Comparison of ENCODE assay signal across 26 cellular contexts in genomic region chr3:70780790-70781189, GRCh38.
DNase-seq lines count a peak whose midpoint lies in the region; ATAC-seq, FAIRE-seq and TF ChIP-seq lines count a peak whose summit lies in the region.
"Had no signal": no experiment of that assay in that cellular context is flagged by ENCODE, and none has a peak within 500 bp of the region (broad histone marks: within the 10 kb centered on the region; RNA-seq: fewer than 3 reads in every experiment).

No MANE protein-coding gene starts in this region.

- H2BK12ac ChIP-seq in trophoblast cell (ENCODE audit: low read length), result no peak overlapping the region

- FAIRE-seq in K562 (lab: Jason Lieb, UNC), result no peak
- FAIRE-seq: A549, GM12878, GM12892, GM18507, GM19239 had no signal

- H4K8ac ChIP-seq in trophoblast cell (ENCODE audit: low read depth, low read length), result no peak overlapping the region

- BruUV-seq in K562 (replicated peaks; lab: Mats Ljungman, UMichigan), result no TSS peak

- H3K18ac ChIP-seq in trophoblast cell (ENCODE audit: low read length), result no peak overlapping the region

- H3K9me1 ChIP-seq in K562 (ENCODE audit: control insufficient read depth, insufficient read depth, low read length), result no peaks in the 10 kb centered on the region

- H3K4me2 ChIP-seq in K562 (ENCODE audit: insufficient read depth, low read length), result no peak overlapping the region
- H3K4me2 ChIP-seq in trophoblast cell (ENCODE audit: low read length), result no peak overlapping the region
- H3K4me2 ChIP-seq: A549; BLaER1 treated with 17β-estradiol and CSF1 and Interleukin-3, amounts not matched to agents 10 nM and 100 nM had no signal

- no peak overlapping the region for H3K9ac ChIP-seq in K562 (ENCODE audit: insufficient read depth in 1 of 2, low read depth in 2 of 2, low read length in 2 of 2)
- peak overlapping the region; percentile 57 for H3K9ac ChIP-seq in trophoblast cell (ENCODE audit: low read length)
- H3K9ac ChIP-seq: BLaER1 treated with 17β-estradiol and CSF1 and Interleukin-3, amounts not matched to agents 10 nM and 100 nM had no signal

- no peak overlapping the region for H2BK5ac ChIP-seq in trophoblast cell (ENCODE audit: low read depth, low read length, poor library complexity)

- no peak overlapping the region for H2BK120ac ChIP-seq in trophoblast cell (ENCODE audit: insufficient read depth, low read length, poor library complexity)

- H4K20me1 ChIP-seq in K562 (replicated peaks; ENCODE audit: control insufficient read depth, insufficient read depth, low read length), result no peaks in the 10 kb centered on the region
- H4K20me1 ChIP-seq: BLaER1 treated with 17β-estradiol and CSF1 and Interleukin-3, amounts not matched to agents 10 nM and 100 nM had no signal

- DNase-seq in OCI-M1 (lab: John Stamatoyannopoulos, UW), result peak; percentile 36
- DNase-seq in K562 (ENCODE audit: extremely low read depth in 1 of 4, low spot score in 3 of 4), result no peak
- DNase-seq in trophoblast cell, result no peak
- DNase-seq in SKM-1 (lab: John Stamatoyannopoulos, UW; ENCODE audit: unreplicated experiment), result no peak
- no peak for DNase-seq in activated CD4-positive, alpha-beta T cell treated with anti-CD3 and anti-CD28 coated beads for 4 hours
- DNase-seq in NCI-H1092 treated with DMSO at 0.1 percent for 48 hours (lab: John Stamatoyannopoulos, UW), result no peak
- DNase-seq: AML-193; CD4-positive, alpha-beta T cell; CD8-positive, alpha-beta memory T cell; COR-L47; DMS 273 treated with DMSO at 0.1 percent for 48 hours; DMS153; DMS53; DMS79; DND-41; EL; GDM1 had no signal

- H3K4me3 ChIP-seq in HEK293 (ENCODE audit: low read depth, low read length), result no peak overlapping the region
- no peak overlapping the region for H3K4me3 ChIP-seq in K562
- H3K4me3 ChIP-seq in trophoblast cell (ENCODE audit: low read depth, low read length), result no peak overlapping the region
- H3K4me3 ChIP-seq: A549; BLaER1 treated with 17β-estradiol and CSF1 and Interleukin-3, amounts not matched to agents 10 nM and 100 nM; GM12878 had no signal

- in situ Hi-C loops in K562 (cut with MboI), result no loop called here

- TF ChIP-seq POLR2A in K562 (conservative IDR thresholded peaks at IDR 0.05), result no peak

- no peak for TF ChIP-seq EP300 in K562 (IDR thresholded peaks at IDR 0.05; ENCODE audit: low read length)

- no peak overlapping the region for H4K12ac ChIP-seq in trophoblast cell (ENCODE audit: low read depth, low read length)

- no peak for TF ChIP-seq RAD21 in K562 (CRISPR knock-in tag; conservative IDR thresholded peaks at IDR 0.05 in 1 of 2, IDR thresholded peaks at IDR 0.05 in 1 of 2)

- no peak overlapping the region for H4K91ac ChIP-seq in trophoblast cell (ENCODE audit: low read depth, low read length)

- no peaks in the 10 kb centered on the region for H3K79me2 ChIP-seq in K562 (ENCODE audit: control insufficient read depth, insufficient read depth, low read length)
- H3K79me2 ChIP-seq in trophoblast cell (ENCODE audit: control insufficient read depth, insufficient read depth, low read length, poor library complexity), result no peaks in the 10 kb centered on the region

- H3K4ac ChIP-seq in trophoblast cell (ENCODE audit: low read depth, low read length), result no peak overlapping the region

- TF ChIP-seq CTCF in HEK293 (tag by site-specific recombination; IDR thresholded peaks at IDR 0.05) (no peak), K562 (IDR thresholded peaks at IDR 0.05 in 2 of 3, conservative IDR thresholded peaks at IDR 0.05 in 1 of 3; ENCODE audit: insufficient read depth in 2 of 3, low read depth in 1 of 3, low read length in 3 of 3) (no peak)

- CTCF ChIA-PET in HEK293 (lab: Yijun Ruan, JAX), result interaction anchor here (0.6 kb wide), 1 partner anchor 205 kb away, joined by 5 read pairs; no protein-coding TSS in a partner anchor
- CTCF ChIA-PET in K562 (lab: Yijun Ruan, JAX; ENCODE audit: low intra/inter-chr PET ratio), result no interaction called here

- no peak overlapping the region for H2AK5ac ChIP-seq in trophoblast cell (ENCODE audit: low read length)

- intact Hi-C loops in K562 (cut with micrococcal nuclease), result no loop called here

- no peak overlapping the region for H3K27ac ChIP-seq in HEK293 (ENCODE audit: extremely low read depth, low read depth, low read length)
- H3K27ac ChIP-seq in K562 (ENCODE audit: extremely low read depth, low read depth, low read length), result no peak overlapping the region
- H3K27ac ChIP-seq in trophoblast cell (ENCODE audit: low read depth, low read length), result no peak overlapping the region
- H3K27ac ChIP-seq: 22Rv1; A549; BLaER1 treated with 17β-estradiol and CSF1 and Interleukin-3, amounts not matched to agents 10 nM and 100 nM; C4-2B had no signal

- no peak overlapping the region for H3K14ac ChIP-seq in trophoblast cell (ENCODE audit: low read length)

- no peak overlapping the region for H3K23ac ChIP-seq in trophoblast cell (ENCODE audit: low read length)

- no peaks in the 10 kb centered on the region for H3K79me1 ChIP-seq in trophoblast cell (ENCODE audit: low read length)

- H3K4me1 ChIP-seq in HEK293 (ENCODE audit: control insufficient read depth, insufficient read depth, low read length) (no peaks in the 10 kb centered on the region), K562 (replicated peaks in 1 of 2; ENCODE audit: control insufficient read depth in 2 of 2, insufficient read depth in 2 of 2, low read length in 2 of 2) (no peaks in the 10 kb centered on the region), trophoblast cell (ENCODE audit: control insufficient read depth in 1 of 2, insufficient read depth in 2 of 2, low read length in 2 of 2) (no peaks in the 10 kb centered on the region)
- H3K4me1 ChIP-seq: A549; BLaER1 treated with 17β-estradiol and CSF1 and Interleukin-3, amounts not matched to agents 10 nM and 100 nM had no signal

- H2AFZ ChIP-seq in K562 (ENCODE audit: low read depth, low read length) (no peak overlapping the region), trophoblast cell (ENCODE audit: insufficient read depth, low read length, poor library complexity) (no peak overlapping the region)

- ATAC-seq in K562, result no peak
- ATAC-seq: A549, GM12878 had no signal

- POLR2A ChIA-PET in HEK293 (lab: Yijun Ruan, JAX), result no interaction called here
- POLR2A ChIA-PET in K562 (lab: Yijun Ruan, JAX), result no interaction called here

- no peaks in the 10 kb centered on the region for H3K36me3 ChIP-seq in HEK293 (ENCODE audit: control insufficient read depth in 2 of 2, insufficient read depth in 1 of 2, low read length in 2 of 2)
- no peaks in the 10 kb centered on the region for H3K36me3 ChIP-seq in K562 (ENCODE audit: control insufficient read depth, insufficient read depth, low read length)
- no peaks in the 10 kb centered on the region for H3K36me3 ChIP-seq in trophoblast cell (ENCODE audit: control insufficient read depth in 1 of 2, insufficient read depth in 2 of 2, low read length in 2 of 2)
- H3K36me3 ChIP-seq: BLaER1 treated with 17β-estradiol and CSF1 and Interleukin-3, amounts not matched to agents 10 nM and 100 nM had no signal

- no peaks in the 10 kb centered on the region for H3K27me3 ChIP-seq in K562 (ENCODE audit: control insufficient read depth in 2 of 2, insufficient read depth in 2 of 2, low read length in 2 of 2)
- no peaks in the 10 kb centered on the region for H3K27me3 ChIP-seq in trophoblast cell (ENCODE audit: insufficient read depth, low read length)
- H3K27me3 ChIP-seq: BLaER1 treated with 17β-estradiol and CSF1 and Interleukin-3, amounts not matched to agents 10 nM and 100 nM had no signal

- H3K9me3 ChIP-seq in HEK293 (ENCODE audit: control insufficient read depth, insufficient read depth, low read depth, low read length) (no peaks in the 10 kb centered on the region), K562 (replicated peaks; ENCODE audit: control insufficient read depth, insufficient read depth, low read depth, low read length) (no peaks in the 10 kb centered on the region), trophoblast cell (ENCODE audit: insufficient read depth, low read depth, low read length) (no peaks in the 10 kb centered on the region)
- H3K9me3 ChIP-seq: A549 had no signal

TF ChIP-seq in HEK293, 187 proteins besides CTCF, POLR2A, EP300 and RAD21 (continues in another document):
- TF ChIP-seq GFI1B (tag by site-specific recombination; IDR thresholded peaks at IDR 0.05) (no peak), ZFP37 (tag by site-specific recombination; IDR thresholded peaks at IDR 0.05) (no peak), ZBTB21 (tag by site-specific recombination; IDR thresholded peaks at IDR 0.05) (peak; percentile 77), ZNF132 (tag by site-specific recombination; IDR thresholded peaks at IDR 0.05; ENCODE audit: borderline replicate concordance) (no peak)
- TF ChIP-seq, protein P1, sequence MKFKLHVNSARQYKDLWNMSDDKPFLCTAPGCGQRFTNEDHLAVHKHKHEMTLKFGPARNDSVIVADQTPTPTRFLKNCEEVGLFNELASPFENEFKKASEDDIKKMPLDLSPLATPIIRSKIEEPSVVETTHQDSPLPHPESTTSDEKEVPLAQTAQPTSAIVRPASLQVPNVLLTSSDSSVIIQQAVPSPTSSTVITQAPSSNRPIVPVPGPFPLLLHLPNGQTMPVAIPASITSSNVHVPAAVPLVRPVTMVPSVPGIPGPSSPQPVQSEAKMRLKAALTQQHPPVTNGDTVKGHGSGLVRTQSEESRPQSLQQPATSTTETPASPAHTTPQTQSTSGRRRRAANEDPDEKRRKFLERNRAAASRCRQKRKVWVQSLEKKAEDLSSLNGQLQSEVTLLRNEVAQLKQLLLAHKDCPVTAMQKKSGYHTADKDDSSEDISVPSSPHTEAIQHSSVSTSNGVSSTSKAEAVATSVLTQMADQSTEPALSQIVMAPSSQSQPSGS (tag by site-specific recombination; IDR thresholded peaks at IDR 0.05; ENCODE audit: low read depth), result 0 out of 2 replicates have a peak, but pooled peaks have one; percentile 31

TF ChIP-seq in K562, 482 proteins besides CTCF, POLR2A, EP300 and RAD21 (continues in another document):
- TF ChIP-seq JUN (IDR thresholded peaks at IDR 0.05; ENCODE audit: borderline replicate concordance, low read depth, low read length) (0 out of 2 replicates have a peak, but pooled peaks have one; percentile 30), JUN (CRISPR knock-in tag; IDR thresholded peaks at IDR 0.05; ENCODE audit: borderline replicate concordance) (no peak), ATF1 (CRISPR knock-in tag; IDR thresholded peaks at IDR 0.05) (no peak), ATF1 (tag; IDR thresholded peaks at IDR 0.05) (0 out of 2 replicates have a peak, but pooled peaks have one; percentile 18), JUND (IDR thresholded peaks at IDR 0.05; ENCODE audit: borderline replicate concordance, low read depth, low read length) (peak; percentile 62), JUND (tag; IDR thresholded peaks at IDR 0.05; ENCODE audit: borderline replicate concordance, low read depth, low read length) (peak; percentile 41; the same call in 1 of the 3 replicates)
